In genomic region chr2:62270728-62271127, GRCh38 we compare ENCODE assay signal across 13 cellular contexts.
DNase-seq lines count a peak whose midpoint lies in the region; ATAC-seq and TF ChIP-seq lines count a peak whose summit lies in the region.
"Had no signal": no experiment of that assay in that cellular context is flagged by ENCODE, and none has a peak within 500 bp of the region (broad histone marks: within the 10 kb centered on the region; RNA-seq: fewer than 3 reads in every experiment).

No MANE protein-coding gene starts in this region.

- H3K56ac ChIP-seq in mesendoderm (ENCODE audit: low read length): no peak overlapping the region

- H3K79me2 ChIP-seq in mammary epithelial cell (ENCODE audit: insufficient read depth, low read length) (no peaks in the 10 kb centered on the region), mesendoderm (ENCODE audit: control insufficient read depth, insufficient read depth, low read length) (no peaks in the 10 kb centered on the region)

- DNase-seq in MCF 10A (ENCODE audit: unreplicated experiment) (peak; percentile 51), mammary epithelial cell (no peak), SHP77 treated with DMSO at 0.1 percent for 48 hours (lab: John Stamatoyannopoulos, UW) (peak; percentile 7), heart left ventricle (peak; percentile 48 to 74 (median 58)), ureter (ENCODE audit: low spot score) (peak; percentile 49), mesendoderm (no peak), esophagus muscularis mucosa (ENCODE audit: extremely low spot score) (no peak)
- no peak for DNase-seq in activated naive CD8-positive, alpha-beta T cell treated with anti-CD3 and anti-CD28 coated beads for 36 hours
- DNase-seq: AML-193; cerebellar nuclear complex; NK-92 treated with Interleukin-12 subunit alpha and Interleukin-12 subunit beta, amount 100 ng/mL, for 24 hours had no signal

- H2AK5ac ChIP-seq in mesendoderm (ENCODE audit: low read length): no peak overlapping the region

- H3K9me3 ChIP-seq in mammary epithelial cell (replicated peaks; ENCODE audit: insufficient read depth, low read length): no peaks in the 10 kb centered on the region
- no peaks in the 10 kb centered on the region for H3K9me3 ChIP-seq in heart left ventricle
- no peaks in the 10 kb centered on the region for H3K9me3 ChIP-seq in esophagus muscularis mucosa

- peaks cover 9% of the 10 kb centered on the region for H3K9me3 Mint-ChIP-seq in MCF 10A (ENCODE audit: unreplicated experiment)
- H3K9me3 Mint-ChIP-seq in activated naive CD8-positive, alpha-beta T cell treated with anti-CD3 and anti-CD28 coated beads for 36 hours: peaks cover 8% of the 10 kb centered on the region
- H3K9me3 Mint-ChIP-seq: T-helper 2 cell treated with Interferon-gamma antibody and Interleukin-4, amounts not matched to agents 5 μg/mL and 100 μg/mL, for 36 hours had no signal

- BruUV-seq in MCF 10A (replicated peaks; lab: Mats Ljungman, UMichigan) (no TSS peak), mammary epithelial cell (replicated peaks; lab: Mats Ljungman, UMichigan) (no TSS peak)

- POLR2A ChIA-PET in MCF 10A (lab: Yijun Ruan, JAX): interaction anchor here (0.7 kb wide), 1 partner anchor 52 kb away, joined by 6 read pairs; no protein-coding TSS in a partner anchor

- H2BK15ac ChIP-seq in mesendoderm (replicated peaks; ENCODE audit: low read depth): no peak overlapping the region

- no peaks in the 10 kb centered on the region for H3K4me1 ChIP-seq in mammary epithelial cell (ENCODE audit: insufficient read depth, low read length)
- H3K4me1 ChIP-seq in heart left ventricle: peaks cover 0 to 6% (median 0%) of the 10 kb centered on the region in 12 donors
- H3K4me1 ChIP-seq in mesendoderm (ENCODE audit: control insufficient read depth, low read depth, low read length): no peaks in the 10 kb centered on the region
- H3K4me1 ChIP-seq in esophagus muscularis mucosa: peaks cover 0 to 9% (median 3%) of the 10 kb centered on the region in 4 donors

- no peak overlapping the region for H2BK5ac ChIP-seq in mesendoderm (ENCODE audit: low read length)

- no peaks in the 10 kb centered on the region for H3K79me1 ChIP-seq in mesendoderm (ENCODE audit: low read length)

- H3K27me3 ChIP-seq in mammary epithelial cell (ENCODE audit: insufficient read depth, low read length) (no peaks in the 10 kb centered on the region), heart left ventricle (no peaks in the 10 kb centered on the region), mesendoderm (ENCODE audit: insufficient read depth, low read length, poor library complexity) (no peaks in the 10 kb centered on the region), esophagus muscularis mucosa (no peaks in the 10 kb centered on the region)

- H2AFZ ChIP-seq in mammary epithelial cell (ENCODE audit: low read depth, low read length): no peak overlapping the region

- H4K5ac ChIP-seq in mesendoderm (ENCODE audit: low read length): no peak overlapping the region

- no peak overlapping the region for H3K4ac ChIP-seq in mesendoderm (ENCODE audit: low read depth, low read length)

- H3K4me2 ChIP-seq in mammary epithelial cell (ENCODE audit: insufficient read depth, low read depth, low read length) (no peak overlapping the region), mesendoderm (ENCODE audit: low read length) (no peak overlapping the region)

- no peak overlapping the region for H2BK120ac ChIP-seq in mesendoderm (ENCODE audit: low read depth, low read length)

- intact Hi-C loops in MCF 10A (cut with micrococcal nuclease) (no loop called here), mammary epithelial cell (cut with micrococcal nuclease) (no loop called here), heart left ventricle (cut with DNase I) (no loop called here), esophagus muscularis mucosa (cut with DNase I) (no loop called here)

- CTCF ChIA-PET in MCF 10A (lab: Yijun Ruan, JAX): interaction anchor here (0.6 kb wide), 1 partner anchor 141 kb away, joined by 3 read pairs; no protein-coding TSS in a partner anchor
- CTCF ChIA-PET in mammary epithelial cell (lab: Charles Lee; ENCODE audit: low non-redundant PET): no interaction called here

- no peaks in the 10 kb centered on the region for H4K20me1 ChIP-seq in mammary epithelial cell (ENCODE audit: insufficient read depth, low read length)

- no peak overlapping the region for H3K27ac Mint-ChIP-seq in MCF 10A (ENCODE audit: low read depth, unreplicated experiment)
- H3K27ac Mint-ChIP-seq in activated naive CD8-positive, alpha-beta T cell treated with anti-CD3 and anti-CD28 coated beads for 36 hours: no peak overlapping the region
- H3K27ac Mint-ChIP-seq: stimulated activated naive CD8-positive, alpha-beta T cell treated with anti-CD3 and anti-CD28 coated beads, Interleukin-15, Interleukin-2, amounts not matched to agents 100 ng/mL and 50 ng/mL, for 24 hours; T-helper 2 cell treated with Interferon-gamma antibody and Interleukin-4, amounts not matched to agents 5 μg/mL and 100 μg/mL, for 36 hours had no signal

- in situ Hi-C loops in mammary epithelial cell (cut with MboI; ENCODE audit: low sequenced_read_pairs in 2 of 2): no loop called here

- H3K27me3 Mint-ChIP-seq in MCF 10A (ENCODE audit: insufficient read depth, unreplicated experiment): no peaks in the 10 kb centered on the region
- no peaks in the 10 kb centered on the region for H3K27me3 Mint-ChIP-seq in activated naive CD8-positive, alpha-beta T cell treated with anti-CD3 and anti-CD28 coated beads for 36 hours
- H3K27me3 Mint-ChIP-seq: stimulated activated naive CD8-positive, alpha-beta T cell treated with anti-CD3 and anti-CD28 coated beads, Interleukin-15, Interleukin-2, amounts not matched to agents 100 ng/mL and 50 ng/mL, for 24 hours had no signal

- no peak for ATAC-seq in heart left ventricle

- H3K23ac ChIP-seq in mesendoderm (ENCODE audit: low read length): no peak overlapping the region

- no peak for TF ChIP-seq CTCF in MCF 10A (IDR thresholded peaks at IDR 0.05; ENCODE audit: unreplicated experiment)
- no peak for TF ChIP-seq CTCF in mammary epithelial cell (conservative IDR thresholded peaks at IDR 0.05 in 1 of 2, IDR thresholded peaks at IDR 0.05 in 1 of 2; ENCODE audit: extremely low read depth in 1 of 2, insufficient read depth in 1 of 2, low read depth in 1 of 2, low read length in 2 of 2)
- TF ChIP-seq CTCF in heart left ventricle (IDR thresholded peaks at IDR 0.05): no peak
- no peak for TF ChIP-seq CTCF in esophagus muscularis mucosa (IDR thresholded peaks at IDR 0.05)

- TF ChIP-seq EP300 in esophagus muscularis mucosa (IDR thresholded peaks at IDR 0.05): no peak

- no peaks in the 10 kb centered on the region for H3K4me1 Mint-ChIP-seq in MCF 10A (ENCODE audit: insufficient read depth, unreplicated experiment)
- H3K4me1 Mint-ChIP-seq in activated naive CD8-positive, alpha-beta T cell treated with anti-CD3 and anti-CD28 coated beads for 36 hours: no peaks in the 10 kb centered on the region

- H3K9ac ChIP-seq in mammary epithelial cell (ENCODE audit: insufficient read depth, low read length): no peak overlapping the region
- H3K9ac ChIP-seq in mesendoderm (ENCODE audit: low read length): no peak overlapping the region

- dilution Hi-C loops in mammary epithelial cell (cut with HindIII; ENCODE audit: low sequenced_read_pairs): loop anchor here (5.0 kb wide), 1 partner anchor 142 kb away; no protein-coding TSS in a partner anchor

- TF ChIP-seq POLR2A in heart left ventricle (IDR thresholded peaks at IDR 0.05): no peak
- no peak for TF ChIP-seq POLR2A in esophagus muscularis mucosa (IDR thresholded peaks at IDR 0.05; ENCODE audit: low read depth)

- no peaks in the 10 kb centered on the region for H3K36me3 Mint-ChIP-seq in MCF 10A (ENCODE audit: insufficient read depth, unreplicated experiment)
- H3K36me3 Mint-ChIP-seq in activated naive CD8-positive, alpha-beta T cell treated with anti-CD3 and anti-CD28 coated beads for 36 hours: no peaks in the 10 kb centered on the region

- H3K27ac ChIP-seq in mammary epithelial cell (ENCODE audit: insufficient read depth, low read depth, low read length) (no peak overlapping the region), heart left ventricle (no peak overlapping the region), mesendoderm (ENCODE audit: low read depth, low read length) (no peak overlapping the region), esophagus muscularis mucosa (replicated peaks in 1 of 4) (no peak overlapping the region)

- 20% methylated on average over 3 of the region's 3 CpGs for whole genome bisulfite sequencing in mammary epithelial cell (ENCODE audit: low coverage, missing lambda C conversion rate)
- 1 to 23% (median 13%) methylated on average over 3 of the region's 3 CpGs for WGBS in heart left ventricle, 4 donors
- WGBS in mesendoderm (ENCODE audit: extremely low coverage, insufficient coverage, low lambda C conversion rate): no CpG with 5 or more reads among the region's 3 CpGs
- WGBS in esophagus muscularis mucosa: 0% methylated on average over 3 of the region's 3 CpGs

- H3K4me3 ChIP-seq in mammary epithelial cell (replicated peaks in 1 of 3; ENCODE audit: insufficient read depth in 1 of 3, low read depth in 2 of 3, low read length in 3 of 3) (no peak overlapping the region), heart left ventricle (no peak overlapping the region), mesendoderm (ENCODE audit: low read length) (no peak overlapping the region), esophagus muscularis mucosa (no peak overlapping the region)

- H3K36me3 ChIP-seq in mammary epithelial cell (ENCODE audit: insufficient read depth, low read length) (no peaks in the 10 kb centered on the region), heart left ventricle (no peaks in the 10 kb centered on the region), mesendoderm (ENCODE audit: control insufficient read depth, insufficient read depth, low read length) (no peaks in the 10 kb centered on the region), esophagus muscularis mucosa (no peaks in the 10 kb centered on the region)

- H3K4me3 Mint-ChIP-seq in MCF 10A (ENCODE audit: unreplicated experiment): no peak overlapping the region
- no peak overlapping the region for H3K4me3 Mint-ChIP-seq in activated naive CD8-positive, alpha-beta T cell treated with anti-CD3 and anti-CD28 coated beads for 36 hours
- H3K4me3 Mint-ChIP-seq: stimulated activated naive CD8-positive, alpha-beta T cell treated with anti-CD3 and anti-CD28 coated beads, Interleukin-15, Interleukin-2, amounts not matched to agents 100 ng/mL and 50 ng/mL, for 24 hours; T-helper 2 cell treated with Interferon-gamma antibody and Interleukin-4, amounts not matched to agents 5 μg/mL and 100 μg/mL, for 36 hours had no signal

- H3K18ac ChIP-seq in mesendoderm (ENCODE audit: low read length): no peak overlapping the region

- H4K8ac ChIP-seq in mesendoderm (ENCODE audit: low read depth, low read length): no peak overlapping the region

Comparison
In these comparisons a context has a peak if more than half of its experiments do, and no peak if none do; other contexts are left out.
1. DNase-seq: peak in MCF 10A (single experiment), SHP77 treated with DMSO at 0.1 percent for 48 hours (single experiment), heart left ventricle (5 of 5) and ureter (single experiment); none in mammary epithelial cell (single experiment), activated naive CD8-positive, alpha-beta T cell treated with anti-CD3 and anti-CD28 coated beads for 36 hours (single experiment), mesendoderm (single experiment) and esophagus muscularis mucosa (single experiment).